In genomic region chr2:20781656-20782265, GRCh38 we compare ENCODE assay signal across 8 cellular contexts. TPM values are rescaled to one million over a fixed set of nuclear protein-coding genes. Genes with fewer than 3 reads are reported as not detected.
DNase-seq lines count a peak whose midpoint lies in the region; ATAC-seq and TF ChIP-seq lines count a peak whose summit lies in the region.

No MANE protein-coding gene starts in this region.

- CTCF ChIA-PET in OCI-LY7 (lab: Charles Lee; ENCODE audit: unreplicated experiment) = interaction anchor here (0.5 to 0.7 kb wide), 2 partner anchors 8 to 630 kb away, joined by 3 read pairs; no protein-coding TSS in a partner anchor

- no peak overlapping the region for H3K4me3 Mint-ChIP-seq in endothelial cell (ENCODE audit: unreplicated experiment)
- H3K4me3 Mint-ChIP-seq in activated naive CD8-positive, alpha-beta T cell treated with anti-CD3 and anti-CD28 coated beads for 36 hours = no peak overlapping the region

- no TSS peak for BruUV-seq in OCI-LY7 (replicated peaks; lab: Mats Ljungman, UMichigan)

- H3K4me1 Mint-ChIP-seq in endothelial cell (ENCODE audit: unreplicated experiment) = no peaks in the 10 kb centered on the region
- no peaks in the 10 kb centered on the region for H3K4me1 Mint-ChIP-seq in activated naive CD8-positive, alpha-beta T cell treated with anti-CD3 and anti-CD28 coated beads for 36 hours

- H3K9me3 ChIP-seq in OCI-LY7 (ENCODE audit: low read length) = no peaks in the 10 kb centered on the region
- H3K9me3 ChIP-seq in gastrocnemius medialis = no peaks in the 10 kb centered on the region

- DNase-seq in A172 (ENCODE audit: low spot score) (peak; percentile 22), G401 (ENCODE audit: low spot score) (peak; percentile 51), OCI-LY7 (ENCODE audit: low spot score) (peak; percentile 19), endothelial cell (ENCODE audit: low spot score) (peak; percentile 43), gastrocnemius medialis (no peak)
- DNase-seq in activated naive CD8-positive, alpha-beta T cell treated with anti-CD3 and anti-CD28 coated beads for 36 hours = no peak
- DNase-seq in activated CD8-positive, alpha-beta memory T cell treated with anti-CD3 and anti-CD28 coated beads for 24 hours = no peak

- peaks cover 2% of the 10 kb centered on the region for H3K36me3 Mint-ChIP-seq in endothelial cell (ENCODE audit: low read depth, unreplicated experiment)
- peaks cover 28% of the 10 kb centered on the region for H3K36me3 Mint-ChIP-seq in activated naive CD8-positive, alpha-beta T cell treated with anti-CD3 and anti-CD28 coated beads for 36 hours

- ATAC-seq in HG02678 (IDR thresholded peaks at IDR 0.05; ENCODE audit: unreplicated experiment) (peak; percentile 72), gastrocnemius medialis (no peak)

- no peak overlapping the region for H3K27ac Mint-ChIP-seq in endothelial cell (ENCODE audit: unreplicated experiment)
- no peak overlapping the region for H3K27ac Mint-ChIP-seq in activated naive CD8-positive, alpha-beta T cell treated with anti-CD3 and anti-CD28 coated beads for 36 hours

- no peaks in the 10 kb centered on the region for H3K9me3 Mint-ChIP-seq in endothelial cell (ENCODE audit: unreplicated experiment)
- no peaks in the 10 kb centered on the region for H3K9me3 Mint-ChIP-seq in activated naive CD8-positive, alpha-beta T cell treated with anti-CD3 and anti-CD28 coated beads for 36 hours

- H3K4me1 ChIP-seq in OCI-LY7 (ENCODE audit: insufficient read depth, low read length, poor library complexity, severe bottlenecking) = no peaks in the 10 kb centered on the region
- no peaks in the 10 kb centered on the region for H3K4me1 ChIP-seq in gastrocnemius medialis

- TF ChIP-seq CTCF in OCI-LY7 (conservative IDR thresholded peaks at IDR 0.05; ENCODE audit: low read length) (peak; percentile 88), endothelial cell (IDR thresholded peaks at IDR 0.05; ENCODE audit: unreplicated experiment) (peak; percentile 47), gastrocnemius medialis (IDR thresholded peaks at IDR 0.05 in 4 of 5, conservative IDR thresholded peaks at IDR 0.05 in 1 of 5) (peak in 3 of 5 experiments; percentile 13 to 40 (median 28))

- H3K27me3 Mint-ChIP-seq in endothelial cell (ENCODE audit: unreplicated experiment) = peaks cover 3% of the 10 kb centered on the region
- no peaks in the 10 kb centered on the region for H3K27me3 Mint-ChIP-seq in activated naive CD8-positive, alpha-beta T cell treated with anti-CD3 and anti-CD28 coated beads for 36 hours

- in situ Hi-C loops in G401 (cut with HindIII; ENCODE audit: low sequenced_read_pairs) (no loop called here), gastrocnemius medialis (cut with MboI; ENCODE audit: low sequenced_read_pairs in 4 of 4) (loop anchor here in 2 of 4 donors (10.0 kb wide), 1 partner anchor 183 kb away; no protein-coding TSS in a partner anchor)

- H3K4me3 ChIP-seq in OCI-LY7 (ENCODE audit: low read depth, low read length, poor library complexity, severe bottlenecking) = no peak overlapping the region
- H3K4me3 ChIP-seq in gastrocnemius medialis = no peak overlapping the region

- H4K20me1 ChIP-seq in OCI-LY7 (ENCODE audit: insufficient read depth, low read length) = 0 out of 2 replicates have a peak, but pooled peaks cover 13% of the 10 kb centered on the region

- POLR2A ChIA-PET in OCI-LY7 (lab: Charles Lee) = interaction anchor here (0.6 to 2.4 kb wide), 8 partner anchors 9 to 131 kb away, joined by 3 to 7 read pairs (median 3); no protein-coding TSS in a partner anchor

- no peaks in the 10 kb centered on the region for H3K9me2 ChIP-seq in OCI-LY7 (ENCODE audit: insufficient read depth, low read length)

- TF ChIP-seq POLR2A in gastrocnemius medialis (IDR thresholded peaks at IDR 0.05) = no peak

- no peak overlapping the region for H3K4me2 ChIP-seq in OCI-LY7 (ENCODE audit: low read length)

- H2AFZ ChIP-seq in OCI-LY7 (ENCODE audit: low read length) = no peak overlapping the region

- intact Hi-C loops in OCI-LY7 (cut with micrococcal nuclease; ENCODE audit: unreplicated experiment) = loop anchor here (2.0 kb wide), 1 partner anchor 181 kb away; no protein-coding TSS in a partner anchor
- intact Hi-C loops in gastrocnemius medialis (cut with DNase I; ENCODE audit: low total_unique reads) = loop anchor here (2.0 to 5.0 kb wide), 2 partner anchors 181 to 336 kb away; no protein-coding TSS in a partner anchor

- H3K36me3 ChIP-seq in OCI-LY7 (ENCODE audit: insufficient read depth, low read length) (peaks cover 54% of the 10 kb centered on the region), gastrocnemius medialis (no peaks in the 10 kb centered on the region)

- H3K79me2 ChIP-seq in OCI-LY7 (ENCODE audit: insufficient read depth, low read depth, low read length) = no peaks in the 10 kb centered on the region

- no peak overlapping the region for H3K27ac ChIP-seq in OCI-LY7 (ENCODE audit: low read depth, low read length, poor library complexity, severe bottlenecking)
- no peak overlapping the region for H3K27ac ChIP-seq in gastrocnemius medialis

- no peaks in the 10 kb centered on the region for H3K27me3 ChIP-seq in gastrocnemius medialis

RNA-seq across cellular contexts. Expression of gene LDAH, which starts 41.1 kb away (rescaled TPM):
- total RNA-seq in A172 (2014; rRNA removed; shearing (Covaris generic)) = 20.1 and 25.0 TPM in 2 replicates
- 30.7 and 47.7 TPM in 2 replicates for total RNA-seq in G401 (2014; rRNA removed; shearing (Covaris generic))
- total RNA-seq in OCI-LY7 (2014; rRNA removed; shearing (Covaris generic)) = 14.5 and 21.7 TPM in 2 replicates
- 38.1 and 41.8 TPM in 2 replicates for total RNA-seq in OCI-LY7 (2022)
- 21.9 TPM for total RNA-seq in endothelial cell (ENCODE audit: unreplicated experiment)
- 1 to 10 TPM in 3 of 4 donors, under 1 TPM in 1; 0.97 to 2.2 (median 1.4) TPM for total RNA-seq in gastrocnemius medialis
- 10 to 100 TPM; 24.7 to 27.3 TPM for total RNA-seq in activated naive CD8-positive, alpha-beta T cell treated with anti-CD3 and anti-CD28 coated beads for 36 hours

Comparison
In these comparisons a context has a peak if more than half of its experiments do, and no peak if none do; other contexts are left out.
1. DNase-seq: peak in A172 (single experiment), G401 (single experiment), OCI-LY7 (single experiment) and endothelial cell (single experiment); none in gastrocnemius medialis (0 of 2), activated naive CD8-positive, alpha-beta T cell treated with anti-CD3 and anti-CD28 coated beads for 36 hours (single experiment) and activated CD8-positive, alpha-beta memory T cell treated with anti-CD3 and anti-CD28 coated beads for 24 hours (single experiment).
2. CTCF ChIP-seq: peak in every context shown above with its lines; median percentile 88 in OCI-LY7; 47 in endothelial cell; 28 in gastrocnemius medialis.